In the genomic region with DNA sequence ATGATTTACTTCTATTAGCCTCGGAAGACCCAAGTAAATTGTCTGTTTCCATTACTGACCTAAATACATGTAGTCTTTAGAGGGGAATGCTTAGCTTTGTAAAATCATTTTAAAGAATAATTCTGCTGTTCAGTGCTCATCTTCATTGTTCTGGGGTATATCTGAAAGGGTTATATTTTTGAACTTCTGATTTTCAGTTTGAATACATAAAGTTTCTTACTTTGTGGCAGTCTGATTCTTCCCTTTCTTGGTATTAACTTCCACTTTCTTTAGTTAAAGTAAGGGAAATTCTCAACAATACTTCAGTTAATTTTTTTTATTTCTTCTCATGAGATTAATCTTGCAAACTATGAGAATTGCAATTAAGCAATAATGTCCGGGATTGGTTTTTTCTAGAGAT, we compare ENCODE assay signal across 15 cellular contexts.
A peak's percentile ranks its signal among the peaks of the same experiment; 100 is the strongest.
DNase-seq lines count a peak whose midpoint lies in the region; ATAC-seq and TF ChIP-seq lines count a peak whose summit lies in the region.
"Had no signal": no experiment of that assay in that cellular context is flagged by ENCODE, and none has a peak within 500 bp of the region (broad histone marks: within the 10 kb centered on the region; RNA-seq: fewer than 3 reads in every experiment).

No MANE protein-coding gene starts in this region.

- H3K79me2 ChIP-seq in Karpas-422 (ENCODE audit: low read length): no peaks in the 10 kb centered on the region

- no peak overlapping the region for H3K9ac ChIP-seq in Karpas-422 (ENCODE audit: low read length)

- no peaks in the 10 kb centered on the region for H3K9me3 Mint-ChIP-seq in activated T-cell treated with anti-CD3 and anti-CD28 coated beads, Interleukin-2, amount 50 U/mL, for 24 hours
- H3K9me3 Mint-ChIP-seq in natural killer cell: no peaks in the 10 kb centered on the region

- peak overlapping the region; percentile 93 for H3K27ac Mint-ChIP-seq in activated T-cell treated with anti-CD3 and anti-CD28 coated beads, Interleukin-2, amount 50 U/mL, for 24 hours
- H3K27ac Mint-ChIP-seq in natural killer cell: peak overlapping the region; percentile 85 to 87

- no peaks in the 10 kb centered on the region for H4K20me1 ChIP-seq in Karpas-422 (ENCODE audit: insufficient read depth, low read depth, low read length)

- intact Hi-C loops in natural killer cell (cut with micrococcal nuclease): no loop called here

- H3K27ac ChIP-seq in Karpas-422 (ENCODE audit: low read length): no peak overlapping the region
- H3K27ac ChIP-seq: vagina had no signal

- H2AFZ ChIP-seq in Karpas-422 (ENCODE audit: low read length): no peak overlapping the region

- H3K4me3 ChIP-seq in Karpas-422 (ENCODE audit: low read length) (no peak overlapping the region), BE2C (ENCODE audit: low read depth, low read length) (no peak overlapping the region)
- H3K4me3 ChIP-seq: HAP-1, lung, MG63, vagina had no signal

- peaks cover 73% of the 10 kb centered on the region for H3K4me1 Mint-ChIP-seq in activated T-cell treated with anti-CD3 and anti-CD28 coated beads, Interleukin-2, amount 50 U/mL, for 24 hours (ENCODE audit: low read depth)
- peaks cover 32 to 41% of the 10 kb centered on the region in 2 donors for H3K4me1 Mint-ChIP-seq in natural killer cell

- peaks cover 97% of the 10 kb centered on the region for H3K36me3 Mint-ChIP-seq in activated T-cell treated with anti-CD3 and anti-CD28 coated beads, Interleukin-2, amount 50 U/mL, for 24 hours (ENCODE audit: low read depth)
- no peaks in the 10 kb centered on the region for H3K36me3 Mint-ChIP-seq in natural killer cell

- no peaks in the 10 kb centered on the region for H3K27me3 ChIP-seq in Karpas-422 (ENCODE audit: low read length)
- 0 out of 2 replicates have a peak, but pooled peaks cover 3% of the 10 kb centered on the region for H3K27me3 ChIP-seq in BE2C
- H3K27me3 ChIP-seq: MG63, vagina had no signal

- ATAC-seq in GM21447 (IDR thresholded peaks at IDR 0.05; ENCODE audit: unreplicated experiment) (peak; percentile 36), natural killer cell (no peak), HG03469 (IDR thresholded peaks at IDR 0.05; ENCODE audit: unreplicated experiment) (no peak), HG02642 (IDR thresholded peaks at IDR 0.05; ENCODE audit: poor library complexity, unreplicated experiment) (no peak)

- H3K4me2 ChIP-seq in Karpas-422 (ENCODE audit: low read depth, low read length, poor library complexity, severe bottlenecking): peak overlapping the region; percentile 26

- peak overlapping the region; percentile 43 for H3K4me3 Mint-ChIP-seq in activated T-cell treated with anti-CD3 and anti-CD28 coated beads, Interleukin-2, amount 50 U/mL, for 24 hours
- H3K4me3 Mint-ChIP-seq in natural killer cell: peak overlapping the region; percentile 32

- H3K36me3 ChIP-seq in Karpas-422 (ENCODE audit: insufficient read depth, low read length) (no peaks in the 10 kb centered on the region), BE2C (no peaks in the 10 kb centered on the region)
- H3K36me3 ChIP-seq: HAP-1, MG63, vagina had no signal

- DNase-seq in activated T-cell treated with anti-CD3 and anti-CD28 coated beads, Interleukin-2, amount 50 U/mL, for 24 hours: no peak
- no peak for DNase-seq in activated T-cell treated with anti-CD3 and anti-CD28 coated beads, Interleukin-2, amount 50 U/mL, for 1 hour
- DNase-seq in Karpas-422: peak; percentile 12
- no peak for DNase-seq in natural killer cell
- no peak for DNase-seq in BE2C
- DNase-seq: ACHN; DND-41; MG63; stimulated activated CD8-positive, alpha-beta memory T cell treated with anti-CD3 and anti-CD28 coated beads, Interleukin-4, amount 100 ng/mL, for 48 hours had no signal

- no peaks in the 10 kb centered on the region for H3K9me3 ChIP-seq in Karpas-422 (ENCODE audit: low read length)
- no peaks in the 10 kb centered on the region for H3K9me3 ChIP-seq in BE2C
- H3K9me3 ChIP-seq: HAP-1, MG63, vagina had no signal

- no peaks in the 10 kb centered on the region for H3K9me2 ChIP-seq in Karpas-422 (replicated peaks; ENCODE audit: insufficient read depth, low read length)

- no peaks in the 10 kb centered on the region for H3K27me3 Mint-ChIP-seq in activated T-cell treated with anti-CD3 and anti-CD28 coated beads, Interleukin-2, amount 50 U/mL, for 24 hours
- no peaks in the 10 kb centered on the region for H3K27me3 Mint-ChIP-seq in natural killer cell (ENCODE audit: low read depth in 2 of 2)

- peaks cover 9% of the 10 kb centered on the region for H3K4me1 ChIP-seq in Karpas-422 (ENCODE audit: low read length)
- no peaks in the 10 kb centered on the region for H3K4me1 ChIP-seq in BE2C
- H3K4me1 ChIP-seq: HAP-1, vagina had no signal

- TF ChIP-seq CTCF in natural killer cell (IDR thresholded peaks at IDR 0.05): no peak
- TF ChIP-seq CTCF in BE2C (IDR thresholded peaks at IDR 0.05; ENCODE audit: low read depth, low read length): no peak
